In genomic region chr11:76604652-76605241, GRCh38 we compare ENCODE assay signal across 9 cellular contexts.
A peak's percentile ranks its signal among the peaks of the same experiment; 100 is the strongest.
DNase-seq lines count a peak whose midpoint lies in the region; ATAC-seq and TF ChIP-seq lines count a peak whose summit lies in the region.
"Had no signal": no experiment of that assay in that cellular context is flagged by ENCODE, and none has a peak within 500 bp of the region (broad histone marks: within the 10 kb centered on the region; RNA-seq: fewer than 3 reads in every experiment).

No MANE protein-coding gene starts in this region.

- H3K36me3 ChIP-seq in esophagus squamous epithelium (no peaks in the 10 kb centered on the region), thoracic aorta (no peaks in the 10 kb centered on the region)
- H3K36me3 ChIP-seq: SJSA1 had no signal

- intact Hi-C loops in esophagus squamous epithelium (cut with DNase I) = no loop called here

- peak; percentile 10 to 82 for DNase-seq in NCI-H446 (lab: John Stamatoyannopoulos, UW)
- DNase-seq in esophagus squamous epithelium (lab: John Stamatoyannopoulos, UW) = no peak
- DNase-seq in medulla oblongata (ENCODE audit: extremely low spot score) = peak; percentile 55
- no peak for DNase-seq in thoracic aorta (ENCODE audit: low spot score)
- DNase-seq in NAMALWA (ENCODE audit: low spot score) = no peak
- DNase-seq in stimulated activated CD4-positive, alpha-beta T cell treated with anti-CD3 and anti-CD28 coated beads, Interleukin-2, amount 100 ng/mL, for 48 hours = no peak
- DNase-seq: activated CD4-positive, alpha-beta T cell treated with anti-CD3 and anti-CD28 coated beads, Interleukin-2, amount 10 ng/mL, durations not matched to agents 24 days and 14 days had no signal

- H3K27ac ChIP-seq in esophagus squamous epithelium (peak overlapping the region; percentile 6 to 63 (median 32)), thoracic aorta (peak overlapping the region in 1 of 2 donors; percentile 61)
- H3K27ac ChIP-seq: SJSA1 had no signal

- no peak for TF ChIP-seq CTCF in esophagus squamous epithelium (IDR thresholded peaks at IDR 0.05)
- TF ChIP-seq CTCF in thoracic aorta (IDR thresholded peaks at IDR 0.05) = no peak

- ATAC-seq in thoracic aorta (ENCODE audit: insufficient number of reproducible peaks, low FRiP score, low read depth) (peak; percentile 59), GM19452 (IDR thresholded peaks at IDR 0.05; ENCODE audit: unreplicated experiment) (no peak)

- WGBS in esophagus squamous epithelium, 2 donors = 39 to 89% methylated on average over 3 to 5 of the region's 8 CpGs

- H3K4me1 ChIP-seq in esophagus squamous epithelium (peaks cover 5 to 48% (median 36%) of the 10 kb centered on the region in 3 donors), thoracic aorta (ENCODE audit: control insufficient read depth in 1 of 2, low read depth in 2 of 2) (peaks cover 17 to 35% of the 10 kb centered on the region in 2 donors)

- H3K4me3 ChIP-seq in esophagus squamous epithelium (no peak overlapping the region), thoracic aorta (no peak overlapping the region)
- H3K4me3 ChIP-seq: SJSA1 had no signal

- TF ChIP-seq POLR2A in esophagus squamous epithelium (IDR thresholded peaks at IDR 0.05) = no peak

- H3K27me3 ChIP-seq in esophagus squamous epithelium (peaks cover 0 to 4% (median 0%) of the 10 kb centered on the region in 4 donors), thoracic aorta (replicated peaks; ENCODE audit: insufficient read depth) (no peaks in the 10 kb centered on the region)
- H3K27me3 ChIP-seq: SJSA1 had no signal

- no peaks in the 10 kb centered on the region for H3K9me3 ChIP-seq in esophagus squamous epithelium
- no peaks in the 10 kb centered on the region for H3K9me3 ChIP-seq in thoracic aorta
- H3K9me3 ChIP-seq: SJSA1 had no signal

Comparison
In these comparisons a context has a peak if more than half of its experiments do, and no peak if none do; other contexts are left out.
1. DNase-seq: peak in NCI-H446 (2 of 2) and medulla oblongata (single experiment); none in esophagus squamous epithelium (single experiment), thoracic aorta (single experiment), NAMALWA (single experiment) and stimulated activated CD4-positive, alpha-beta T cell treated with anti-CD3 and anti-CD28 coated beads, Interleukin-2, amount 100 ng/mL, for 48 hours (0 of 2).